ENCODE assay signal across 8 cellular contexts in the genomic region with DNA sequence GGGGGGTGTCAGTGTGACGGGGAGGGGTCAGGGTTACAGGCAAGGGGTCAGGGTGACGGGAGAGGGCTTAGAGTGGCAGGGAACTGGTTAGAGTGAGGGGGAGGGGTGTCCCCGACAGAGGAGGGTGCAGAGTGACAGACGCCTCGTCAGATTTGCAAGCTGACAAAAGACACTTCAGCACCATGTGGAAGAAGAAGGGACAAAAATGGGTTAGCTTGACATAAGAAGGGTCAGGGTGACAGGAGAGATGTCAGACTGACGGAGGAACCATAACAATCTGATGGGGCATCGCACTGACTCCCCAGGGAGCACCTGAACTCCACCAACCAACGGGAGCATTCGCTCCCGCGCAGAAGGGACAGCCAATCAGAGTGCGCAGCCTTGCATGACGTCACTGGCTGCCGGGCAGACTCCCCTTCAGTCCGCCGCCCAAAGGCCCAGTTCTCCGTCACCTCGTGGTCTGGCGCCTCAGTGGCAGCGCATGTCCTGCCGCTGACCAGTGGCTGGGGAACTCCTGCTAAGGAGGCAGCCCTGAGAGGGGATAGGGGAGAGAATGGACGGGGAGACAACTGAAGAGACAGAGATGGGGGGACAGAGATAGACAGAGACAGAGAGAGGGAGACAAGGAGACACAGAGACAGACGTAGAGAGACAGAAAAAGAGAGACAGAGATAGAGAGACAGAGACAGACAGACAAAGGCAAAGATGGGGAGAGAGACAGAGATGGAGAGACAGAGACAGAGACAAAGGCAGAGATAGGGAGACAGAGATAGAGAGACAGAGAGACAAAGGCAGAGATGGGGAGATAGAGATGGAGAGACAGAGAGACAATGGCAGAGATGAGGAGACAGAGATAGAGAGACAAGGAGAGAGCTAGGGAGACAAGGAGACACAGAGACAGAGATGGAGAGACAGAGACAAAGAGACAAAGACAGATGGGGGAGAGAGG. TPM values are rescaled to one million over a fixed set of nuclear protein-coding genes. Genes with fewer than 3 reads are reported as not detected.
A peak's percentile ranks its signal among the peaks of the same experiment; 100 is the strongest.
DNase-seq lines count a peak whose midpoint lies in the region; ATAC-seq and TF ChIP-seq lines count a peak whose summit lies in the region.

No MANE protein-coding gene starts in this region.

- H3K4me1 Mint-ChIP-seq in activated CD4-positive, alpha-beta memory T cell treated with anti-CD3 and anti-CD28 coated beads, Interleukin-2, amount 10 ng/mL, durations not matched to agents 7 days and 5 days = peaks cover 4% of the 10 kb centered on the region

- no peak overlapping the region for H3K4me3 Mint-ChIP-seq in activated CD4-positive, alpha-beta memory T cell treated with anti-CD3 and anti-CD28 coated beads, Interleukin-2, amount 10 ng/mL, durations not matched to agents 7 days and 5 days

- peak; percentile 74 for DNase-seq in EH (ENCODE audit: low read depth)
- peak; percentile 31 for DNase-seq in HFF-Myc (ENCODE audit: extremely low read depth, low read depth)
- DNase-seq in NCI-H748 (lab: John Stamatoyannopoulos, UW; ENCODE audit: unreplicated experiment) = peak; percentile 80
- peak; percentile 76 for DNase-seq in activated CD4-positive, alpha-beta memory T cell treated with anti-CD3 and anti-CD28 coated beads, Interleukin-2, amount 10 ng/mL, durations not matched to agents 7 days and 5 days
- peak; percentile 68 for DNase-seq in effector CD8-positive, alpha-beta T cell (lab: John Stamatoyannopoulos, UW)
- DNase-seq in mesenteric fat pad (ENCODE audit: low spot score) = peak; percentile 92
- peak; percentile 39 to 48 for DNase-seq in stimulated activated CD8-positive, alpha-beta memory T cell treated with anti-CD3 and anti-CD28 coated beads, Interleukin-4, amount 100 ng/mL, for 1 hour (ENCODE audit: low read depth in 2 of 2, low spot score in 1 of 2)

- peaks cover 10% of the 10 kb centered on the region for H3K27me3 Mint-ChIP-seq in activated CD4-positive, alpha-beta memory T cell treated with anti-CD3 and anti-CD28 coated beads, Interleukin-2, amount 10 ng/mL, durations not matched to agents 7 days and 5 days

- no peaks in the 10 kb centered on the region for H3K9me3 Mint-ChIP-seq in activated CD4-positive, alpha-beta memory T cell treated with anti-CD3 and anti-CD28 coated beads, Interleukin-2, amount 10 ng/mL, durations not matched to agents 7 days and 5 days

- POLR2A ChIA-PET in activated CD4-positive, alpha-beta memory T cell treated with anti-CD3 and anti-CD28 coated beads, Interleukin-2, amount 10 ng/mL, durations not matched to agents 7 days and 5 days (lab: Charles Lee) = no interaction called here

- no peak for TF ChIP-seq CTCF in HFF-Myc (IDR thresholded peaks at IDR 0.05; ENCODE audit: low read depth, low read length, missing control alignments)

- H3K36me3 Mint-ChIP-seq in activated CD4-positive, alpha-beta memory T cell treated with anti-CD3 and anti-CD28 coated beads, Interleukin-2, amount 10 ng/mL, durations not matched to agents 7 days and 5 days (ENCODE audit: low read depth) = no peaks in the 10 kb centered on the region

- no peak overlapping the region for H3K27ac Mint-ChIP-seq in activated CD4-positive, alpha-beta memory T cell treated with anti-CD3 and anti-CD28 coated beads, Interleukin-2, amount 10 ng/mL, durations not matched to agents 7 days and 5 days

- H3K4me3 ChIP-seq in HFF-Myc (replicated peaks; ENCODE audit: low read depth, low read length) = no peak overlapping the region

- CTCF ChIA-PET in activated CD4-positive, alpha-beta memory T cell treated with anti-CD3 and anti-CD28 coated beads, Interleukin-2, amount 10 ng/mL, durations not matched to agents 7 days and 5 days (lab: Charles Lee) = interaction anchor here (0.9 kb wide), 1 partner anchor 10 kb away, joined by 3 read pairs; no protein-coding TSS in a partner anchor

- no peak for ATAC-seq in HG03565 (IDR thresholded peaks at IDR 0.05; ENCODE audit: unreplicated experiment)

RNA-seq across cellular contexts. Expression of a gene that starts 30.2 kb away (rescaled TPM):
- not detected for total RNA-seq in activated CD4-positive, alpha-beta memory T cell treated with anti-CD3 and anti-CD28 coated beads, Interleukin-2, amount 10 ng/mL, durations not matched to agents 7 days and 5 days
- not detected for total RNA-seq in mesenteric fat pad

RNA-seq across cellular contexts. Expression of a gene that starts 39.8 kb away (rescaled TPM):
- total RNA-seq in activated CD4-positive, alpha-beta memory T cell treated with anti-CD3 and anti-CD28 coated beads, Interleukin-2, amount 10 ng/mL, durations not matched to agents 7 days and 5 days = not detected
- total RNA-seq in mesenteric fat pad = 0.51 TPM

RNA-seq across cellular contexts. Expression of a gene that starts 40.2 kb away (rescaled TPM):
- total RNA-seq in activated CD4-positive, alpha-beta memory T cell treated with anti-CD3 and anti-CD28 coated beads, Interleukin-2, amount 10 ng/mL, durations not matched to agents 7 days and 5 days = not detected
- total RNA-seq in mesenteric fat pad = 0.74 TPM

RNA-seq across cellular contexts. Expression of a gene that starts 43.7 kb away (rescaled TPM):
- under 1 TPM; 0.43 to 0.65 TPM for total RNA-seq in activated CD4-positive, alpha-beta memory T cell treated with anti-CD3 and anti-CD28 coated beads, Interleukin-2, amount 10 ng/mL, durations not matched to agents 7 days and 5 days
- 13.2 TPM for total RNA-seq in mesenteric fat pad

Comparison
In these comparisons a context has a peak if more than half of its experiments do, and no peak if none do; other contexts are left out.
1. DNase-seq: peak in every context shown above with its lines; median percentile 92 in mesenteric fat pad; 80 in NCI-H748; 76 in activated CD4-positive, alpha-beta memory T cell treated with anti-CD3 and anti-CD28 coated beads, Interleukin-2, amount 10 ng/mL, durations not matched to agents 7 days and 5 days; 74 in EH; 68 in effector CD8-positive, alpha-beta T cell; 44 in stimulated activated CD8-positive, alpha-beta memory T cell treated with anti-CD3 and anti-CD28 coated beads, Interleukin-4, amount 100 ng/mL, for 1 hour; 31 in HFF-Myc.